Comparison of ENCODE assay signal across 20 cellular contexts in genomic region chr3:183327343-183327742, GRCh38.
DNase-seq lines count a peak whose midpoint lies in the region; ATAC-seq, FAIRE-seq and TF ChIP-seq lines count a peak whose summit lies in the region.
"Had no signal": no experiment of that assay in that cellular context is flagged by ENCODE, and none has a peak within 500 bp of the region (broad histone marks: within the 10 kb centered on the region; RNA-seq: fewer than 3 reads in every experiment).

No MANE protein-coding gene starts in this region.

- WGBS in liver, result 30% methylated on average over 5 of the region's 5 CpGs
- 1% methylated on average over 5 of the region's 5 CpGs for WGBS in HepG2 (ENCODE audit: low lambda C conversion rate)
- WGBS in right lobe of liver (ENCODE audit: insufficient coverage, low coverage, low lambda C conversion rate, missing lambda C conversion rate), result 20% methylated on average over 5 of the region's 5 CpGs

- no peaks in the 10 kb centered on the region for H4K20me1 ChIP-seq in HepG2 (ENCODE audit: insufficient read depth, low read length)

- TF ChIP-seq POLR2A in HepG2 (IDR thresholded peaks at IDR 0.05; ENCODE audit: insufficient read depth in 1 of 2, low read depth in 2 of 2, low read length in 2 of 2), result no peak
- TF ChIP-seq POLR2A in right lobe of liver (IDR thresholded peaks at IDR 0.05), result no peak

- intact Hi-C loops in HepG2 (cut with micrococcal nuclease; ENCODE audit: unreplicated experiment), result no loop called here
- intact Hi-C loops in right lobe of liver (cut with DNase I), result no loop called here
- intact Hi-C loops in Caco-2 (cut with micrococcal nuclease; ENCODE audit: unreplicated experiment), result no loop called here

- no peaks in the 10 kb centered on the region for H3K36me3 Mint-ChIP-seq in Caco-2 (ENCODE audit: insufficient read depth, unreplicated experiment)

- in situ Hi-C loops in HepG2 (cut with HindIII; ENCODE audit: extremely low pct_ligation_motif_present, low pct_unique_long_range_greater_than_20kb), result no loop called here

- ATAC-seq in HepG2, result no peak
- peak; percentile 91 to 97 (median 94) for ATAC-seq in right lobe of liver
- ATAC-seq in HG02610 (IDR thresholded peaks at IDR 0.05; ENCODE audit: unreplicated experiment), result no peak
- ATAC-seq: K562 had no signal

- CTCF ChIA-PET in HepG2 (lab: Yijun Ruan, JAX; ENCODE audit: low intra/inter-chr PET ratio, low total read pairs) (no interaction called here), Caco-2 (lab: Charles Lee) (no interaction called here)

- no TSS peak for BruUV-seq in HepG2 (replicated peaks; lab: Mats Ljungman, UMichigan)
- no TSS peak for BruUV-seq in Caco-2 (replicated peaks; lab: Mats Ljungman, UMichigan)

- no peak overlapping the region for H3K27ac Mint-ChIP-seq in Caco-2 (ENCODE audit: unreplicated experiment)

- H3K4me2 ChIP-seq in HepG2 (ENCODE audit: low read depth, low read length), result no peak overlapping the region

- no peaks in the 10 kb centered on the region for H3K9me3 ChIP-seq in liver (ENCODE audit: control insufficient read depth in 4 of 4, low read length in 3 of 4)
- H3K9me3 ChIP-seq in HepG2 (ENCODE audit: low read length), result no peaks in the 10 kb centered on the region
- H3K9me3 ChIP-seq in right lobe of liver, result no peaks in the 10 kb centered on the region
- no peaks in the 10 kb centered on the region for H3K9me3 ChIP-seq in Caco-2
- H3K9me3 ChIP-seq: SJCRH30 had no signal

- H3K9ac ChIP-seq in liver (ENCODE audit: low read depth in 1 of 2, low read length in 2 of 2) (no peak overlapping the region), HepG2 (ENCODE audit: insufficient read depth, low read depth, low read length) (no peak overlapping the region)

- no peaks in the 10 kb centered on the region for H3K27me3 ChIP-seq in liver (ENCODE audit: control insufficient read depth in 4 of 4, insufficient read depth in 4 of 4, low read length in 3 of 4)
- H3K27me3 ChIP-seq in HepG2 (ENCODE audit: control insufficient read depth in 1 of 2, insufficient read depth in 2 of 2, low read length in 2 of 2), result no peaks in the 10 kb centered on the region; a peak in 1 of 5 replicates
- H3K27me3 ChIP-seq in right lobe of liver, result no peaks in the 10 kb centered on the region
- no peaks in the 10 kb centered on the region for H3K27me3 ChIP-seq in Caco-2 (replicated peaks; ENCODE audit: control insufficient read depth, insufficient read depth, low read length)
- H3K27me3 ChIP-seq: SJCRH30 had no signal

- H3K9me3 Mint-ChIP-seq in Caco-2 (ENCODE audit: unreplicated experiment), result no peaks in the 10 kb centered on the region

- H3K27ac ChIP-seq in liver (ENCODE audit: low read depth in 1 of 2, low read length in 2 of 2), result no peak overlapping the region
- H3K27ac ChIP-seq in HepG2 (ENCODE audit: extremely low read length, insufficient read depth, low read length), result no peak overlapping the region
- peak overlapping the region; percentile 48 for H3K27ac ChIP-seq in VCaP
- H3K27ac ChIP-seq in right lobe of liver, result no peak overlapping the region
- H3K27ac ChIP-seq: SJCRH30 had no signal

- POLR2A ChIA-PET in HepG2 (lab: Yijun Ruan, JAX) (no interaction called here), Caco-2 (lab: Charles Lee) (no interaction called here)

- no peak overlapping the region for H3K4me3 Mint-ChIP-seq in Caco-2 (ENCODE audit: unreplicated experiment)

- H3K36me3 ChIP-seq in liver (ENCODE audit: control insufficient read depth in 4 of 4, insufficient read depth in 3 of 4, low read depth in 1 of 4, low read length in 3 of 4), result no peaks in the 10 kb centered on the region
- H3K36me3 ChIP-seq in HepG2 (replicated peaks in 1 of 2; ENCODE audit: control insufficient read depth in 1 of 2, insufficient read depth in 2 of 2, low read length in 2 of 2), result no peaks in the 10 kb centered on the region
- H3K36me3 ChIP-seq in right lobe of liver, result no peaks in the 10 kb centered on the region
- no peaks in the 10 kb centered on the region for H3K36me3 ChIP-seq in Caco-2 (ENCODE audit: control insufficient read depth, insufficient read depth, low read length)
- H3K36me3 ChIP-seq: SJCRH30 had no signal

- H3K4me3 ChIP-seq in liver (ENCODE audit: low read depth in 1 of 3, low read length in 3 of 3), result no peak overlapping the region
- no peak overlapping the region for H3K4me3 ChIP-seq in HepG2 (replicated peaks in 1 of 3; ENCODE audit: insufficient read depth in 1 of 3, low read depth in 2 of 3, low read length in 3 of 3)
- H3K4me3 ChIP-seq in right lobe of liver, result no peak overlapping the region
- no peak overlapping the region for H3K4me3 ChIP-seq in Caco-2 (ENCODE audit: low read depth, low read length)
- H3K4me3 ChIP-seq: K562, SJCRH30 had no signal

- TF ChIP-seq EP300 in HepG2 (IDR thresholded peaks at IDR 0.05; ENCODE audit: low read depth in 2 of 2, low read length in 2 of 2) (no peak), HepG2 (CRISPR knock-in tag; IDR thresholded peaks at IDR 0.05; ENCODE audit: borderline replicate concordance) (no peak)

- TF ChIP-seq RAD21 in liver (IDR thresholded peaks at IDR 0.05) (peak; percentile 75 to 88), HepG2 (CRISPR knock-in tag; IDR thresholded peaks at IDR 0.05) (no peak)

- no peaks in the 10 kb centered on the region for H3K27me3 Mint-ChIP-seq in Caco-2 (ENCODE audit: insufficient read depth, unreplicated experiment)

- H2AFZ ChIP-seq in HepG2 (ENCODE audit: low read length), result no peak overlapping the region

- FAIRE-seq in HepG2 (lab: Jason Lieb, UNC), result no peak
- FAIRE-seq: GM12892, GM18507, H1, K562 had no signal

- H3K79me2 ChIP-seq in HepG2 (ENCODE audit: insufficient read depth, low read length), result no peaks in the 10 kb centered on the region

- H3K4me1 ChIP-seq in liver (ENCODE audit: control insufficient read depth in 4 of 4, insufficient read depth in 4 of 4, low read length in 3 of 4) (peaks cover 0 to 3% (median 0%) of the 10 kb centered on the region in 4 donors), HepG2 (ENCODE audit: insufficient read depth, low read length) (no peaks in the 10 kb centered on the region), right lobe of liver (no peaks in the 10 kb centered on the region), Caco-2 (no peaks in the 10 kb centered on the region)
- H3K4me1 ChIP-seq: SJCRH30 had no signal

- DNase-seq in HepG2 (ENCODE audit: low spot score) (no peak), right lobe of liver (peak in 2 of 3 donors; percentile 37 to 73), Caco-2 (no peak), cerebellar cortex (ENCODE audit: low spot score) (no peak)
- DNase-seq: ACHN, C1 segment of cervical spinal cord, DMS79, MV-4-11, NCI-H187 treated with DMSO at 0.1 percent for 48 hours, NCI-H2171, NCI-H526 treated with DMSO at 0.1 percent for 48 hours, RPMI8226, SJCRH30 had no signal

- peak; percentile 40 for TF ChIP-seq CTCF in liver (IDR thresholded peaks at IDR 0.05; ENCODE audit: low read depth, low read length, missing input control)
- TF ChIP-seq CTCF in HepG2 (CRISPR knock-in tag; IDR thresholded peaks at IDR 0.05), result no peak
- peak; percentile 15; the same call in 1 of the 2 replicates for TF ChIP-seq CTCF in VCaP (conservative IDR thresholded peaks at IDR 0.05)
- TF ChIP-seq CTCF in right lobe of liver (IDR thresholded peaks at IDR 0.05), result peak; percentile 41 to 64 (median 48)
- peak in 1 of 2 experiments; percentile 9 for TF ChIP-seq CTCF in Caco-2 (IDR thresholded peaks at IDR 0.05; ENCODE audit: insufficient read depth in 1 of 2, low read depth in 1 of 2, low read length in 1 of 2, severe bottlenecking in 1 of 2, unreplicated experiment in 1 of 2)

- peaks cover 12% of the 10 kb centered on the region for H3K4me1 Mint-ChIP-seq in Caco-2 (ENCODE audit: low read depth, unreplicated experiment)

TF ChIP-seq in liver, 16 proteins besides CTCF, POLR2A, EP300 and RAD21 (continues in another document):
- TF ChIP-seq YY1 (IDR thresholded peaks at IDR 0.05) (peak; percentile 51), MAX (IDR thresholded peaks at IDR 0.05) (peak; percentile 80)
- TF ChIP-seq, protein P1, sequence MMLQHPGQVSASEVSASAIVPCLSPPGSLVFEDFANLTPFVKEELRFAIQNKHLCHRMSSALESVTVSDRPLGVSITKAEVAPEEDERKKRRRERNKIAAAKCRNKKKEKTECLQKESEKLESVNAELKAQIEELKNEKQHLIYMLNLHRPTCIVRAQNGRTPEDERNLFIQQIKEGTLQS (IDR thresholded peaks at IDR 0.05), result no peak

TF ChIP-seq in HepG2, 621 proteins besides CTCF, POLR2A, EP300 and RAD21:
- no peak for TF ChIP-seq REPIN1 (CRISPR knock-in tag; IDR thresholded peaks at IDR 0.05; ENCODE audit: borderline replicate concordance, low read depth)
- TF ChIP-seq NR2F6 (IDR thresholded peaks at IDR 0.05), result no peak
- no peak for TF ChIP-seq NR2F6 (CRISPR knock-in tag; IDR thresholded peaks at IDR 0.05)
- no peak for TF ChIP-seq SSRP1 (CRISPR knock-in tag; IDR thresholded peaks at IDR 0.05)

Comparison
In these comparisons a context has a peak if more than half of its experiments do, and no peak if none do; other contexts are left out.
1. ATAC-seq: peak in right lobe of liver (4 of 4); none in HepG2 (single experiment) and HG02610 (single experiment).
2. DNase-seq: peak in right lobe of liver (2 of 3); none in HepG2 (single experiment), Caco-2 (0 of 2) and cerebellar cortex (single experiment).